In the genomic region with DNA sequence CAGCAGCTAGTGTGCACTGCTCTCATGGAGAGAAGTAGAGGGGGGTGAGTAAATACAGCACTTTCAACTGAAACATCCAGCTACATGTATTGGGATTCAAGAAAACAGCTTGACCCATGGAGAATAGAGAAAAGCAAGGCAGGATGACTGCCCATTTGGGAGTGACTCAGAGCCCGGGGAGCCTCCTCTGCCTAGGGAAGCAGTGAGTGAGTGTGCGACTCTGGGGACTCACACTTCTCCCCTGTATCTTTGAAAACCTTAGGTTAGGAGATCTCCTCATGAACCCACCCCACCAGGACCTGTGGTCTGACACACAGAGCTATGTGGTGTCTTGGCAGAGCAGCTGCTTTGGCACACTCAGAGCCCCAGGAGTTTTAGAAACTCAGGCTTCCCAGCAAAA, we compare ENCODE assay signal across 22 cellular contexts.
DNase-seq lines count a peak whose midpoint lies in the region; TF ChIP-seq lines count a peak whose summit lies in the region.
"Had no signal": no experiment of that assay in that cellular context is flagged by ENCODE, and none has a peak within 500 bp of the region (broad histone marks: within the 10 kb centered on the region; RNA-seq: fewer than 3 reads in every experiment).

No MANE protein-coding gene starts in this region.

- no peaks in the 10 kb centered on the region for H3F3A ChIP-seq in GM23248 (ENCODE audit: insufficient read depth)

- H3K36me3 Mint-ChIP-seq in endodermal cell (ENCODE audit: low read depth), result no peaks in the 10 kb centered on the region
- H3K36me3 Mint-ChIP-seq: activated naive CD8-positive, alpha-beta T cell treated with anti-CD3 and anti-CD28 coated beads for 36 hours; CD4-positive, CD25-positive, alpha-beta regulatory T cell had no signal

- H3K4me1 Mint-ChIP-seq in endodermal cell, result peaks cover 1% of the 10 kb centered on the region
- H3K4me1 Mint-ChIP-seq: activated CD4-positive, alpha-beta T cell treated with anti-CD3 and anti-CD28 coated beads, Interleukin-2, amount 10 ng/mL, durations not matched to agents 7 days and 5 days; activated naive CD8-positive, alpha-beta T cell treated with anti-CD3 and anti-CD28 coated beads for 36 hours; CD4-positive, CD25-positive, alpha-beta regulatory T cell; IgD-negative memory B cell had no signal

- H4K20me1 ChIP-seq in GM23248 (ENCODE audit: insufficient read depth), result no peaks in the 10 kb centered on the region

- H2AFZ ChIP-seq in GM23248, result no peak overlapping the region

- H3K4me3 ChIP-seq in AG09309 (ENCODE audit: control insufficient read depth, low read depth, low read length) (no peak overlapping the region), GM23248 (no peak overlapping the region), brain microvascular endothelial cell (ENCODE audit: low read depth, low read length) (no peak overlapping the region), endodermal cell (ENCODE audit: low read length) (no peak overlapping the region)
- H3K4me3 ChIP-seq: body of pancreas, colonic mucosa, lower lobe of right lung had no signal

- H3K4me2 ChIP-seq in GM23248 (ENCODE audit: unreplicated experiment), result no peak overlapping the region

- POLR2A ChIA-PET in RWPE1 (lab: Yijun Ruan, JAX; ENCODE audit: low non-redundant PET), result no interaction called here

- in situ Hi-C loops in GM23248 (cut with MboI) (no loop called here), brain microvascular endothelial cell (cut with HindIII; ENCODE audit: low pct_ligation_motif_present, low sequenced_read_pairs) (no loop called here)

- H3K79me2 ChIP-seq in GM23248 (ENCODE audit: insufficient read depth), result no peaks in the 10 kb centered on the region

- WGBS in GM23248 (ENCODE audit: low coverage in 1 of 2, low lambda C conversion rate in 2 of 2, missing lambda C conversion rate in 2 of 2), 2 experiments, result 8 to 13% methylated on average over 2 of the region's 2 CpGs
- WGBS in endodermal cell (ENCODE audit: insufficient coverage in 1 of 2, insufficient read length in 1 of 2), 2 experiments, result 95% methylated on average over 2 of the region's 2 CpGs; no CpG with 5 or more reads in 1 of the 2 experiments

- H3K27me3 ChIP-seq in GM23248 (replicated peaks; ENCODE audit: insufficient read depth) (no peaks in the 10 kb centered on the region), brain microvascular endothelial cell (replicated peaks) (no peaks in the 10 kb centered on the region), endodermal cell (ENCODE audit: control insufficient read depth, insufficient read depth, low read length, poor library complexity, severe bottlenecking) (no peaks in the 10 kb centered on the region)
- H3K27me3 ChIP-seq: body of pancreas, colonic mucosa had no signal

- H3K9me2 ChIP-seq in GM23248 (ENCODE audit: insufficient read depth), result no peaks in the 10 kb centered on the region

- CTCF ChIA-PET in RWPE1 (lab: Yijun Ruan, JAX), result no interaction called here

- peaks cover 9% of the 10 kb centered on the region for H3K9me3 Mint-ChIP-seq in endodermal cell

- TF ChIP-seq CTCF in AG09309 (IDR thresholded peaks at IDR 0.05; ENCODE audit: control insufficient read depth, insufficient read depth, low read depth, low read length, missing control alignments) (no peak), brain microvascular endothelial cell (IDR thresholded peaks at IDR 0.05; ENCODE audit: low read depth, low read length, missing control alignments) (no peak), RWPE1 (conservative IDR thresholded peaks at IDR 0.05; ENCODE audit: low read depth) (no peak), endodermal cell (conservative IDR thresholded peaks at IDR 0.05) (no peak)

- no peak overlapping the region for H3K27ac ChIP-seq in GM23248
- H3K27ac ChIP-seq in brain microvascular endothelial cell, result no peak overlapping the region
- H3K27ac ChIP-seq in RWPE1, result no peak overlapping the region
- no peak overlapping the region for H3K27ac ChIP-seq in endodermal cell (ENCODE audit: low read depth, low read length)
- H3K27ac ChIP-seq: body of pancreas, colonic mucosa, foreskin keratinocyte, lower lobe of right lung had no signal

- H3K4me3 Mint-ChIP-seq in endodermal cell, result no peak overlapping the region
- H3K4me3 Mint-ChIP-seq: activated CD4-positive, alpha-beta T cell treated with anti-CD3 and anti-CD28 coated beads, Interleukin-2, amount 10 ng/mL, durations not matched to agents 7 days and 5 days; activated naive CD8-positive, alpha-beta T cell treated with anti-CD3 and anti-CD28 coated beads for 36 hours; CD4-positive, CD25-positive, alpha-beta regulatory T cell; IgD-negative memory B cell had no signal

- DNase-seq in AG09309 (ENCODE audit: low read depth) (peak; percentile 48), GM23248 (peak; percentile 79), brain microvascular endothelial cell (peak; percentile 5), myocyte (ENCODE audit: low read depth) (peak; percentile 9), RWPE1 (ENCODE audit: low spot score) (no peak), endodermal cell (no peak), pons (ENCODE audit: low spot score) (no peak)
- no peak for DNase-seq in stimulated activated CD4-positive, alpha-beta T cell treated with anti-CD3 and anti-CD28 coated beads, Interleukin-2, amount 100 ng/mL, for 24 hours
- DNase-seq: activated CD4-positive, alpha-beta T cell treated with anti-CD3 and anti-CD28 coated beads, Interleukin-2, amount 10 ng/mL, durations not matched to agents 7 days and 5 days; activated naive CD8-positive, alpha-beta T cell treated with anti-CD3 and anti-CD28 coated beads for 36 hours; body of pancreas; CD4-positive, CD25-positive, alpha-beta regulatory T cell; colonic mucosa; DMS153; hippocampal formation; lower lobe of right lung; NCI-H1694; NCI-H2227 treated with DMSO at 0.1 percent for 48 hours; SIG-M5 had no signal

- no peak overlapping the region for H3K27ac Mint-ChIP-seq in endodermal cell
- H3K27ac Mint-ChIP-seq: activated CD4-positive, alpha-beta T cell treated with anti-CD3 and anti-CD28 coated beads, Interleukin-2, amount 10 ng/mL, durations not matched to agents 7 days and 5 days; activated naive CD8-positive, alpha-beta T cell treated with anti-CD3 and anti-CD28 coated beads for 36 hours; activated T-helper 2 cell treated with anti-CD3 and anti-CD28 coated beads, Interferon-gamma antibody, Interleukin-2, Interleukin-4, amounts not matched to agents 10 μg/mL and 5 μg/mL and 100 μg/mL, durations not matched to agents 14 hours and 24 hours and 36 hours; CD4-positive, CD25-positive, alpha-beta regulatory T cell had no signal

- H3K9me3 ChIP-seq in GM23248 (ENCODE audit: low read depth) (peaks cover 6% of the 10 kb centered on the region), endodermal cell (ENCODE audit: control insufficient read depth, low read length) (peaks cover 23% of the 10 kb centered on the region)
- H3K9me3 ChIP-seq: colonic mucosa had no signal

- H3K27me3 Mint-ChIP-seq in endodermal cell (ENCODE audit: insufficient read depth), result peaks cover 6% of the 10 kb centered on the region
- H3K27me3 Mint-ChIP-seq: activated CD4-positive, alpha-beta T cell treated with anti-CD3 and anti-CD28 coated beads, Interleukin-2, amount 10 ng/mL, durations not matched to agents 7 days and 5 days; activated naive CD8-positive, alpha-beta T cell treated with anti-CD3 and anti-CD28 coated beads for 36 hours; IgD-negative memory B cell had no signal

- H3K9ac ChIP-seq in GM23248 (no peak overlapping the region), endodermal cell (ENCODE audit: extremely low read depth, low read length, poor library complexity, severe bottlenecking) (no peak overlapping the region)

- H3K4me1 ChIP-seq in GM23248 (ENCODE audit: insufficient read depth), result peaks cover 6% of the 10 kb centered on the region; the same call in 1 of the 2 replicates
- no peaks in the 10 kb centered on the region for H3K4me1 ChIP-seq in endodermal cell (ENCODE audit: control insufficient read depth, insufficient read depth, low read length)
- H3K4me1 ChIP-seq: body of pancreas, colonic mucosa, foreskin keratinocyte, lower lobe of right lung had no signal

- H3K36me3 ChIP-seq in GM23248 (ENCODE audit: low read depth) (no peaks in the 10 kb centered on the region), brain microvascular endothelial cell (replicated peaks) (no peaks in the 10 kb centered on the region), endodermal cell (ENCODE audit: control insufficient read depth, insufficient read depth, low read length) (no peaks in the 10 kb centered on the region)
- H3K36me3 ChIP-seq: colonic mucosa, lower lobe of right lung had no signal

Comparison
In these comparisons a context has a peak if more than half of its experiments do, and no peak if none do; other contexts are left out.
1. DNase-seq: peak in AG09309 (single experiment), GM23248 (single experiment), brain microvascular endothelial cell (single experiment) and myocyte (single experiment); none in stimulated activated CD4-positive, alpha-beta T cell treated with anti-CD3 and anti-CD28 coated beads, Interleukin-2, amount 100 ng/mL, for 24 hours (0 of 2), RWPE1 (single experiment), endodermal cell (single experiment) and pons (single experiment).